Comparison of ENCODE assay signal across 8 cellular contexts in the genomic region with DNA sequence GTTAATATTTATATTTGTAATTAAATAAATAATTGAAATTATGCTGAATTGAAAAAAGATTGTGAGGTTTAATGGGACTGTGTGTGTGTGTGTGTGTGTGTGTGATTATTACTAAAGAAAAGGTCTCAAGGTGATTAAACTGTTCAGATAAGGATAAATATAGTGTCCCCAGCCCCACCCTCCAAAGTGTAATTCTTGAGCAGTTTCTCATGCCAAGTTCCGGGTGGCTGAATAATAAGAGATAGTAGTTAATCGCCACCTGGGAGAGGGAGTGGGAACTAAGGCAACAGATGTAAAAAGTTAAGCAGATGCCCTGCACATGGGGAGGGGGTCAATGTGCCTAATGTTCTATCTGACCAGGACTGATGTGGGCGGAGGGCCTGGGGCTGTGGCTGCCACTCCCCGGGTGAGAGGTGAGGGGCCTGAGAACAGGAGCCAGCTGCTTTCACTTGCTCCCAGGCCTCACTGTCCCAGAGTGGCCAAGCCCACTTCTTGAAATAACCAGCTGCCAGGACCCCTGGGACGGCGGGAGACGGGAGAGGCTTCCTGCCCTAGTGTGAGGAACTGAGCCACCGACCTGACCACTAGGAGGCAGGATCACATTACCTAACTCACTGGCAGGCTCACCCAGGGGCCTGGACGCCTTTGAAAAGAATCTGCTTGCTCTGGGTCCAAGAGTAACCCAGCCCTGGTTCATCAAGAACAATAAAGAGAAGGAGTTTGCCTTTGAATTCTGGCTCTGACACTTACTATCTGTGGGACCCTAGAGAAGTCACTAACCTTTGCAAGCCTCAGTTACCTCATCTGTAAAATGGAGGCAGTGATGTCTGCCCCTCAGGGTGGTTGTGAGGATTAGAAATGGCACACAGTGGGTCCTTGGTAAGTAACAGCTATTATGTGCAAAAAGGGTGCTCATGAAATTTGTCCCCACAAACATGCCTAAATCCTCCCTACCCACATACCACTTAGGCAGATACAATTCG.
A peak's percentile ranks its signal among the peaks of the same experiment; 100 is the strongest.
DNase-seq lines count a peak whose midpoint lies in the region; ATAC-seq lines count a peak whose summit lies in the region.

No MANE protein-coding gene starts in this region.

- no peak overlapping the region for H3K9ac ChIP-seq in mesendoderm (ENCODE audit: low read length)

- no peak overlapping the region for H4K5ac ChIP-seq in mesendoderm (ENCODE audit: low read length)

- H3K79me2 ChIP-seq in mesendoderm (ENCODE audit: control insufficient read depth, insufficient read depth, low read length), result no peaks in the 10 kb centered on the region

- H3K23ac ChIP-seq in mesendoderm (ENCODE audit: low read length), result no peak overlapping the region

- WGBS in mesendoderm (ENCODE audit: extremely low coverage, insufficient coverage, low lambda C conversion rate), result no CpG with 5 or more reads among the region's 10 CpGs

- H2BK5ac ChIP-seq in mesendoderm (ENCODE audit: low read length), result no peak overlapping the region

- ATAC-seq in HG02763 (IDR thresholded peaks at IDR 0.05; ENCODE audit: unreplicated experiment), result peak; percentile 54

- H3K4me2 ChIP-seq in mesendoderm (ENCODE audit: low read length), result no peak overlapping the region

- H4K8ac ChIP-seq in mesendoderm (ENCODE audit: low read depth, low read length), result no peak overlapping the region

- no peak overlapping the region for H3K18ac ChIP-seq in mesendoderm (ENCODE audit: low read length)

- H2BK120ac ChIP-seq in mesendoderm (ENCODE audit: low read depth, low read length), result no peak overlapping the region

- H3K36me3 ChIP-seq in mesendoderm (ENCODE audit: control insufficient read depth, insufficient read depth, low read length), result no peaks in the 10 kb centered on the region

- H3K27me3 ChIP-seq in mesendoderm (ENCODE audit: insufficient read depth, low read length, poor library complexity), result no peaks in the 10 kb centered on the region

- no peak overlapping the region for H3K4me3 ChIP-seq in mesendoderm (ENCODE audit: low read length)

- peak; percentile 0 to 11 (median 2) for DNase-seq in stimulated activated CD4-positive, alpha-beta T cell treated with anti-CD3 and anti-CD28 coated beads, Interleukin-12 subunit alpha, Interleukin-12 subunit beta, amount 100 ng/mL, for 48 hours (ENCODE audit: low read depth in 2 of 3, low spot score in 1 of 3)
- no peak for DNase-seq in stimulated activated CD4-positive, alpha-beta T cell treated with anti-CD3 and anti-CD28 coated beads, Interleukin-4, amount 100 ng/mL, for 1 hour
- DNase-seq in NCI-H82 treated with DMSO at 0.1 percent for 48 hours (lab: John Stamatoyannopoulos, UW; ENCODE audit: unreplicated experiment) (peak; percentile 62), dedifferentiated amniotic fluid mesenchymal stem cell (ENCODE audit: extremely low spot score) (peak; percentile 18), mesendoderm (peak; percentile 88), T-helper 9 cell (no peak), OCI-M2 (lab: John Stamatoyannopoulos, UW; ENCODE audit: unreplicated experiment) (no peak)

- H2BK15ac ChIP-seq in mesendoderm (replicated peaks; ENCODE audit: low read depth), result no peak overlapping the region

- H2AK5ac ChIP-seq in mesendoderm (ENCODE audit: low read length), result no peak overlapping the region

- H3K79me1 ChIP-seq in mesendoderm (ENCODE audit: low read length), result no peaks in the 10 kb centered on the region

- no peak overlapping the region for H3K4ac ChIP-seq in mesendoderm (ENCODE audit: low read depth, low read length)

- H3K56ac ChIP-seq in mesendoderm (ENCODE audit: low read length), result peak overlapping the region; percentile 17

- H3K4me1 ChIP-seq in mesendoderm (ENCODE audit: control insufficient read depth, low read depth, low read length), result no peaks in the 10 kb centered on the region

- no peak overlapping the region for H3K27ac ChIP-seq in mesendoderm (ENCODE audit: low read depth, low read length)

Comparison
In these comparisons a context has a peak if more than half of its experiments do, and no peak if none do; other contexts are left out.
1. DNase-seq: peak in stimulated activated CD4-positive, alpha-beta T cell treated with anti-CD3 and anti-CD28 coated beads, Interleukin-12 subunit alpha, Interleukin-12 subunit beta, amount 100 ng/mL, for 48 hours (3 of 3), NCI-H82 treated with DMSO at 0.1 percent for 48 hours (single experiment), dedifferentiated amniotic fluid mesenchymal stem cell (single experiment) and mesendoderm (single experiment); none in stimulated activated CD4-positive, alpha-beta T cell treated with anti-CD3 and anti-CD28 coated beads, Interleukin-4, amount 100 ng/mL, for 1 hour (single experiment), T-helper 9 cell (single experiment) and OCI-M2 (single experiment).